8 cellular contexts compared by ENCODE assay signal in the genomic region with DNA sequence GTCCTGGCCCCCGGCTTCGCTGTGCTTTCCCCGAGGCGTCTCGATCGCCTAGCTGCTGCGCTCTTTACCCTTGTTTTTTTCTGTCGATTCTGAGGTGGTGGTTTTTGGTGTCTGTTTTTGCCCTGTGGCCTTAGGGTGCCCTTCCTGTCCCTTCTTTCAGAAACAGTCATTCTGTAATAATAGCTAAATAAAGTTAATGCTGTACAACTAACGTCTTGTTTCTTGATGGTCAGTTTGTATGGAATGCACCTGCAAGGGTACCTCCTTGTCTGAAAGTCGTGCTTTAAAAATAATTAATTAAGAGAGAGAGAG. TPM values are rescaled to one million over a fixed set of nuclear protein-coding genes. Genes with fewer than 3 reads are reported as not detected.
DNase-seq lines count a peak whose midpoint lies in the region; ATAC-seq and TF ChIP-seq lines count a peak whose summit lies in the region.

No MANE protein-coding gene starts in this region.

- peak overlapping the region; percentile 93 for H3K4me2 ChIP-seq in OCI-LY7 (ENCODE audit: low read length)
- H3K4me2 ChIP-seq in fibroblast of lung (ENCODE audit: extremely low read depth, insufficient read depth, low read length), result peak overlapping the region; percentile 90

- H3K27me3 ChIP-seq in fibroblast of lung (ENCODE audit: control insufficient read depth, insufficient read depth, low read length), result no peaks in the 10 kb centered on the region

- H3K27ac ChIP-seq in OCI-LY7 (ENCODE audit: low read depth, low read length, poor library complexity, severe bottlenecking) (peak overlapping the region; percentile 61), fibroblast of lung (ENCODE audit: insufficient read depth, low read length) (peak overlapping the region; percentile 86), skin epidermis (peak overlapping the region; percentile 71 to 98 (median 92))

- peaks cover 26% of the 10 kb centered on the region for H3K4me1 Mint-ChIP-seq in activated naive CD4-positive, alpha-beta T cell treated with anti-CD3 and anti-CD28 coated beads for 36 hours (ENCODE audit: low read depth)

- BruUV-seq in OCI-LY7 (replicated peaks; lab: Mats Ljungman, UMichigan), result no TSS peak

- H3K9me2 ChIP-seq in OCI-LY7 (ENCODE audit: insufficient read depth, low read length), result no peaks in the 10 kb centered on the region

- H3K4me1 ChIP-seq in OCI-LY7 (ENCODE audit: insufficient read depth, low read length, poor library complexity, severe bottlenecking), result peaks cover 24% of the 10 kb centered on the region
- H3K4me1 ChIP-seq in fibroblast of lung (ENCODE audit: control insufficient read depth, extremely low read depth, insufficient read depth, low read length), result no peaks in the 10 kb centered on the region

- peak overlapping the region; percentile 85 for H3K27ac Mint-ChIP-seq in activated naive CD4-positive, alpha-beta T cell treated with anti-CD3 and anti-CD28 coated beads for 36 hours

- intact Hi-C loops in activated naive CD4-positive, alpha-beta T cell treated with anti-CD3 and anti-CD28 coated beads for 36 hours (cut with micrococcal nuclease), result loop anchor here (5.0 kb wide), 4 partner anchors 54 to 849 kb away; a partner anchor contains a TSS
- intact Hi-C loops in OCI-LY7 (cut with micrococcal nuclease; ENCODE audit: unreplicated experiment), result no loop called here

- no peak for DNase-seq in activated naive CD4-positive, alpha-beta T cell treated with anti-CD3 and anti-CD28 coated beads for 36 hours
- no peak for DNase-seq in activated naive CD4-positive, alpha-beta T cell treated with Interleukin-2 at 50 U/mL for 16 hours
- DNase-seq in OCI-LY7 (ENCODE audit: low spot score), result no peak
- no peak for DNase-seq in fibroblast of lung (ENCODE audit: low read depth in 2 of 2)
- DNase-seq in mesenteric fat pad (ENCODE audit: low spot score), result no peak

- H3K79me2 ChIP-seq in OCI-LY7 (ENCODE audit: insufficient read depth, low read depth, low read length) (peaks cover 55% of the 10 kb centered on the region), fibroblast of lung (ENCODE audit: control insufficient read depth, insufficient read depth, low read length) (peaks cover 52% of the 10 kb centered on the region)

- CTCF ChIA-PET in activated naive CD4-positive, alpha-beta T cell treated with anti-CD3 and anti-CD28 coated beads for 36 hours (lab: Charles Lee), result no interaction called here
- CTCF ChIA-PET in OCI-LY7 (lab: Charles Lee; ENCODE audit: unreplicated experiment), result no interaction called here

- H3K27me3 Mint-ChIP-seq in activated naive CD4-positive, alpha-beta T cell treated with anti-CD3 and anti-CD28 coated beads for 36 hours (ENCODE audit: low read depth), result no peaks in the 10 kb centered on the region

- TF ChIP-seq CTCF in OCI-LY7 (conservative IDR thresholded peaks at IDR 0.05; ENCODE audit: low read length) (no peak), fibroblast of lung (conservative IDR thresholded peaks at IDR 0.05 in 1 of 2, IDR thresholded peaks at IDR 0.05 in 1 of 2; ENCODE audit: low read depth in 1 of 2, low read length in 2 of 2) (no peak)

- H3K9me3 ChIP-seq in OCI-LY7 (ENCODE audit: low read length), result no peaks in the 10 kb centered on the region
- H3K9me3 ChIP-seq in fibroblast of lung (ENCODE audit: control insufficient read depth, insufficient read depth, low read depth, low read length), result no peaks in the 10 kb centered on the region

- H2AFZ ChIP-seq in OCI-LY7 (ENCODE audit: low read length) (peak overlapping the region; percentile 99), fibroblast of lung (ENCODE audit: low read length) (no peak overlapping the region)

- H3K4me3 Mint-ChIP-seq in activated naive CD4-positive, alpha-beta T cell treated with anti-CD3 and anti-CD28 coated beads for 36 hours, result peak overlapping the region; percentile 98

- POLR2A ChIA-PET in OCI-LY7 (lab: Charles Lee), result interaction anchor here (0.6 to 1.9 kb wide), 4 partner anchors 9 to 13 kb away, joined by 3 to 6 read pairs (median 4); a partner anchor contains a TSS

- no peak for ATAC-seq in HG03439 (IDR thresholded peaks at IDR 0.05; ENCODE audit: unreplicated experiment)
- ATAC-seq in HG02588 (IDR thresholded peaks at IDR 0.05; ENCODE audit: unreplicated experiment), result no peak

- H3K4me3 ChIP-seq in OCI-LY7 (ENCODE audit: low read depth, low read length, poor library complexity, severe bottlenecking) (peak overlapping the region; percentile 98), fibroblast of lung (replicated peaks in 1 of 4; ENCODE audit: control extremely low read depth in 1 of 4, insufficient read depth in 1 of 4, low read depth in 3 of 4, low read length in 4 of 4) (peak overlapping the region; percentile 74 to 91 (median 82)), skin epidermis (peak overlapping the region; percentile 66 to 99 (median 91))

- peaks cover 21% of the 10 kb centered on the region for H4K20me1 ChIP-seq in OCI-LY7 (ENCODE audit: insufficient read depth, low read length)
- no peaks in the 10 kb centered on the region for H4K20me1 ChIP-seq in fibroblast of lung (ENCODE audit: control insufficient read depth, extremely low read depth, insufficient read depth, low read length)

- H3K9ac ChIP-seq in fibroblast of lung (ENCODE audit: insufficient read depth, low read length), result peak overlapping the region; percentile 86

- H3K36me3 ChIP-seq in OCI-LY7 (ENCODE audit: insufficient read depth, low read length) (peaks cover 39% of the 10 kb centered on the region), fibroblast of lung (ENCODE audit: control insufficient read depth, insufficient read depth, low read length) (peaks cover 2% of the 10 kb centered on the region)

- H3K9me3 Mint-ChIP-seq in activated naive CD4-positive, alpha-beta T cell treated with anti-CD3 and anti-CD28 coated beads for 36 hours, result no peaks in the 10 kb centered on the region

- H3K36me3 Mint-ChIP-seq in activated naive CD4-positive, alpha-beta T cell treated with anti-CD3 and anti-CD28 coated beads for 36 hours (ENCODE audit: low read depth), result peaks cover 11% of the 10 kb centered on the region

RNA-seq across cellular contexts. Expression of a gene that starts 0.7 kb away (rescaled TPM):
- total RNA-seq in activated naive CD4-positive, alpha-beta T cell treated with anti-CD3 and anti-CD28 coated beads for 36 hours, result 10 to 100 TPM; 49.9 to 55.4 TPM
- 73.2 and 83.1 TPM in 2 replicates for total RNA-seq in OCI-LY7 (2014; rRNA removed; shearing (Covaris generic))
- total RNA-seq in OCI-LY7 (2022) (85.7 and 86.9 TPM in 2 replicates), fibroblast of lung (75.8 and 98.3 TPM in 2 replicates), mesenteric fat pad (33.2 TPM)
- polyA plus RNA-seq in fibroblast of lung, result 22.3 and 39.7 TPM in 2 replicates
- polyA plus RNA-seq in fibroblast of lung (2012), result 48.0 and 64.3 TPM in 2 replicates
- 31.3 and 44.8 TPM in 2 replicates for polyA minus RNA-seq in fibroblast of lung (ENCODE audit: low replicate concordance)

RNA-seq across cellular contexts. Expression of a gene that starts 12.3 kb away (rescaled TPM):
- total RNA-seq in activated naive CD4-positive, alpha-beta T cell treated with anti-CD3 and anti-CD28 coated beads for 36 hours, result 10 to 100 TPM; 14.3 to 15.1 TPM
- 52.0 and 52.9 TPM in 2 replicates for total RNA-seq in OCI-LY7 (2014; rRNA removed; shearing (Covaris generic))
- total RNA-seq in OCI-LY7 (2022) (26.2 and 27.2 TPM in 2 replicates), fibroblast of lung (12.3 and 23.1 TPM in 2 replicates), mesenteric fat pad (23.3 TPM)
- 16.2 and 34.6 TPM in 2 replicates for polyA plus RNA-seq in fibroblast of lung
- 16.9 and 35.9 TPM in 2 replicates for polyA plus RNA-seq in fibroblast of lung (2012)
- polyA minus RNA-seq in fibroblast of lung (ENCODE audit: low replicate concordance), result 53.6 and 79.5 TPM in 2 replicates
